Comparison of ENCODE assay signal across 8 cellular contexts in genomic region chr4:42398448-42399355, GRCh38. TPM values are rescaled to one million over a fixed set of nuclear protein-coding genes. Genes with fewer than 3 reads are reported as not detected.
A peak's percentile ranks its signal among the peaks of the same experiment; 100 is the strongest.
DNase-seq lines count a peak whose midpoint lies in the region; FAIRE-seq and TF ChIP-seq lines count a peak whose summit lies in the region.

No MANE protein-coding gene starts in this region.

- TF ChIP-seq CTCF in 22Rv1 (IDR thresholded peaks at IDR 0.05) (peak; percentile 37), brain microvascular endothelial cell (IDR thresholded peaks at IDR 0.05; ENCODE audit: low read depth, low read length, missing control alignments) (peak; percentile 17)

- WGBS in mesendoderm (ENCODE audit: extremely low coverage, insufficient coverage, low lambda C conversion rate) = no CpG with 5 or more reads among the region's 53 CpGs

- peak overlapping the region; percentile 71 for H3K9ac ChIP-seq in mesendoderm (ENCODE audit: low read length)

- no peaks in the 10 kb centered on the region for H3K79me1 ChIP-seq in mesendoderm (ENCODE audit: low read length)

- no peak overlapping the region for H2BK15ac ChIP-seq in mesendoderm (replicated peaks; ENCODE audit: low read depth)

- in situ Hi-C loops in brain microvascular endothelial cell (cut with HindIII; ENCODE audit: low pct_ligation_motif_present, low sequenced_read_pairs) = no loop called here

- H3K27me3 ChIP-seq in H7 (ENCODE audit: control insufficient read depth, insufficient read depth, low read length) (peaks cover 68% of the 10 kb centered on the region), brain microvascular endothelial cell (replicated peaks) (peaks cover 3% of the 10 kb centered on the region), mesendoderm (ENCODE audit: insufficient read depth, low read length, poor library complexity) (peaks cover 17% of the 10 kb centered on the region)

- H3K27ac ChIP-seq in 22Rv1 = no peak overlapping the region
- no peak overlapping the region for H3K27ac ChIP-seq in brain microvascular endothelial cell
- H3K27ac ChIP-seq in mesendoderm (ENCODE audit: low read depth, low read length) = peak overlapping the region; percentile 14

- no peak overlapping the region for H2BK120ac ChIP-seq in mesendoderm (ENCODE audit: low read depth, low read length)

- H4K5ac ChIP-seq in mesendoderm (ENCODE audit: low read length) = no peak overlapping the region

- H3K36me3 ChIP-seq in H7 (replicated peaks; ENCODE audit: control insufficient read depth, insufficient read depth, low read length) (no peaks in the 10 kb centered on the region), brain microvascular endothelial cell (replicated peaks) (no peaks in the 10 kb centered on the region), mesendoderm (ENCODE audit: control insufficient read depth, insufficient read depth, low read length) (no peaks in the 10 kb centered on the region)

- H2AK5ac ChIP-seq in mesendoderm (ENCODE audit: low read length) = no peak overlapping the region

- H3K4me1 ChIP-seq in mesendoderm (ENCODE audit: control insufficient read depth, low read depth, low read length) = peaks cover 8% of the 10 kb centered on the region

- peak overlapping the region; percentile 92 for H3K56ac ChIP-seq in mesendoderm (ENCODE audit: low read length)

- H2BK5ac ChIP-seq in mesendoderm (ENCODE audit: low read length) = no peak overlapping the region

- FAIRE-seq in H54 (lab: Jason Lieb, UNC) = no peak

- H3K79me2 ChIP-seq in mesendoderm (ENCODE audit: control insufficient read depth, insufficient read depth, low read length) = no peaks in the 10 kb centered on the region

- no peak for TF ChIP-seq POLR2A in H54 (IDR thresholded peaks at IDR 0.05; ENCODE audit: low read depth, low read length)

- H3K4me2 ChIP-seq in mesendoderm (ENCODE audit: low read length) = peak overlapping the region; percentile 99

- peak overlapping the region; percentile 34 for H3K18ac ChIP-seq in mesendoderm (ENCODE audit: low read length)

- peak; percentile 70 for DNase-seq in H7
- no peak for DNase-seq in brain microvascular endothelial cell
- peak; percentile 71 for DNase-seq in mesendoderm
- DNase-seq in NOMO-1 treated with dmso at 0.1 percent for 144 hours (lab: John Stamatoyannopoulos, UW; ENCODE audit: unreplicated experiment) = no peak
- DNase-seq in NCI-H2196 (lab: John Stamatoyannopoulos, UW; ENCODE audit: unreplicated experiment) = no peak
- no peak for DNase-seq in H54 (ENCODE audit: insufficient read length, low spot score)
- no peak for DNase-seq in mucosa of gallbladder (ENCODE audit: low spot score)

- peak overlapping the region; percentile 48 for H3K23ac ChIP-seq in mesendoderm (ENCODE audit: low read length)

- no peak overlapping the region for H4K8ac ChIP-seq in mesendoderm (ENCODE audit: low read depth, low read length)

- no peak overlapping the region for H3K4ac ChIP-seq in mesendoderm (ENCODE audit: low read depth, low read length)

- H3K4me3 ChIP-seq in H7 (ENCODE audit: insufficient read depth, low read depth, low read length) (peak overlapping the region; percentile 61), brain microvascular endothelial cell (ENCODE audit: low read depth, low read length) (peak overlapping the region; percentile 47), mesendoderm (ENCODE audit: low read length) (peak overlapping the region; percentile 45)

RNA-seq across cellular contexts. Expression of gene SHISA3, which starts 1.4 kb away (rescaled TPM):
- 1.6 and 2.2 TPM in 2 replicates for total RNA-seq in H7 (2014; rRNA removed; shearing (Covaris generic))
- polyA plus RNA-seq in mesendoderm (2013, experiment 1 of 2) = 0.86 TPM
- 0.78 TPM for polyA plus RNA-seq in mesendoderm (2013, experiment 2 of 2)
- total RNA-seq in mucosa of gallbladder = 0.58 TPM

Comparison
In these comparisons a context has a peak if more than half of its experiments do, and no peak if none do; other contexts are left out.
1. DNase-seq: peak in H7 (single experiment) and mesendoderm (single experiment); none in brain microvascular endothelial cell (single experiment), NOMO-1 treated with dmso at 0.1 percent for 144 hours (single experiment), NCI-H2196 (single experiment), H54 (single experiment) and mucosa of gallbladder (single experiment).
2. Peak in every context shown above with its lines, with median percentiles within 50 percentile points of each other: H3K4me3 ChIP-seq.